19 cellular contexts compared by ENCODE assay signal in the genomic region with DNA sequence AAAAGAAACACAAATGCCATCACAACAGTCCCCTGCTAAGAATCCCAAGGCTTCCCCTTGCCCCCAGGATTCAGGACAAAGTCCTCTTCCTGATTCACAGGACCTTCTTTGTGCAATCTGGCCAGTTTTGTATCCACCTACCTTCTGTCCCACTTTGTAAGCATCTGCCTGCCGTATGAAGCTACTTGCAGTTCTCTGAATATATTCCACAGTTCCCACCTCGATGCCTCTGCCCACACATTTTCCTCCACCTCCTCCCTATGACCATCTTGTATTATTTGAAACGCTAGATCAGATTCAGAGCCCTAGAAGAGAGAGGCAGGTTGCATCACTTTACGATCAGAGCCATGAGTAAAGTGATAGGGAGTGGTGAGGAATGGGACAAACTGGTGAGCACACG.
DNase-seq lines count a peak whose midpoint lies in the region; ATAC-seq and TF ChIP-seq lines count a peak whose summit lies in the region.
"Had no signal": no experiment of that assay in that cellular context is flagged by ENCODE, and none has a peak within 500 bp of the region (broad histone marks: within the 10 kb centered on the region; RNA-seq: fewer than 3 reads in every experiment).

No MANE protein-coding gene starts in this region.

- H2AK5ac ChIP-seq in H9 (ENCODE audit: insufficient read length, low read length), result no peak overlapping the region

- H4K5ac ChIP-seq in H9 (ENCODE audit: insufficient read length, low read depth, low read length), result no peak overlapping the region

- H3K27me3 ChIP-seq in H9 (ENCODE audit: insufficient read depth, low read length), result no peaks in the 10 kb centered on the region

- H3K27me3 Mint-ChIP-seq in H9 (ENCODE audit: low read depth), result peaks cover 3% of the 10 kb centered on the region; the same call in 1 of the 2 replicates
- no peaks in the 10 kb centered on the region for H3K27me3 Mint-ChIP-seq in nephron progenitor cell (ENCODE audit: low read depth, poor library complexity)

- no peak for TF ChIP-seq CTCF in H9 (conservative IDR thresholded peaks at IDR 0.05)
- TF ChIP-seq CTCF in nephron progenitor cell (IDR thresholded peaks at IDR 0.05), result no peak

- H3K56ac ChIP-seq in H9 (ENCODE audit: insufficient read length, low read depth, low read length), result peak overlapping the region; percentile 73

- no peak overlapping the region for H2BK5ac ChIP-seq in H9 (ENCODE audit: insufficient read length, low read length)

- no peak for ATAC-seq in HG03520 (IDR thresholded peaks at IDR 0.05; ENCODE audit: unreplicated experiment)
- no peak for ATAC-seq in GM18511 (IDR thresholded peaks at IDR 0.05; ENCODE audit: unreplicated experiment)
- ATAC-seq: A549, HCT116 had no signal

- no peak overlapping the region for H2BK20ac ChIP-seq in H9 (ENCODE audit: low read depth, low read length, poor library complexity, severe bottlenecking)

- no peak overlapping the region for H4K8ac ChIP-seq in H9 (replicated peaks; ENCODE audit: insufficient read length, low read depth, low read length)

- no peak overlapping the region for H2BK15ac ChIP-seq in H9 (ENCODE audit: low read depth, low read length)

- H3K4me3 Mint-ChIP-seq in H9 (no peak overlapping the region), nephron progenitor cell (no peak overlapping the region)
- H3K4me3 Mint-ChIP-seq: CD4-positive, alpha-beta memory T cell had no signal

- H2AFZ ChIP-seq in H9 (ENCODE audit: low read length), result no peak overlapping the region

- H3K79me1 ChIP-seq in H9 (ENCODE audit: insufficient read depth, low read depth, low read length, poor library complexity, severe bottlenecking), result no peaks in the 10 kb centered on the region

- no peak overlapping the region for H3K4ac ChIP-seq in H9 (ENCODE audit: low read depth, low read length)

- no CpG with 5 or more reads among the region's 5 CpGs for WGBS in H9 (ENCODE audit: extremely low coverage, insufficient read length, low lambda C conversion rate)

- no peak overlapping the region for H4K91ac ChIP-seq in H9 (ENCODE audit: insufficient read length, low read depth, low read length)

- peaks cover 6 to 13% of the 10 kb centered on the region in 2 experiments for H3K4me1 Mint-ChIP-seq in H9
- peaks cover 17% of the 10 kb centered on the region for H3K4me1 Mint-ChIP-seq in nephron progenitor cell
- H3K4me1 Mint-ChIP-seq: CD4-positive, alpha-beta memory T cell had no signal

- no peak overlapping the region for H3T11ph ChIP-seq in H9 (ENCODE audit: low read length)

- no peak overlapping the region for H3K4me2 ChIP-seq in H9 (ENCODE audit: insufficient read depth, insufficient read length, low read length)
- H3K4me2 ChIP-seq: A549 had no signal

- H4K20me1 ChIP-seq in H9 (ENCODE audit: control insufficient read depth, insufficient read depth, insufficient read length), result no peaks in the 10 kb centered on the region

- H3K9me3 Mint-ChIP-seq in H9 (peaks cover 13 to 15% of the 10 kb centered on the region in 2 experiments; a peak in 4 of 5 replicates), nephron progenitor cell (peaks cover 34% of the 10 kb centered on the region)

- no peak overlapping the region for H3K9ac ChIP-seq in H9 (ENCODE audit: extremely low read depth, insufficient read length, low read length)

- DNase-seq in Ammon's horn (ENCODE audit: low spot score) (peak; percentile 13), H9 (no peak), nephron progenitor cell (no peak), OCI-M2 (lab: John Stamatoyannopoulos, UW; ENCODE audit: unreplicated experiment) (no peak)
- DNase-seq: 8988T; ACHN; AML-193; C1 segment of cervical spinal cord; Calu3; CD4-positive, alpha-beta memory T cell; COR-L47; DMS53; DMS79 treated with DMSO at 0.1 percent for 48 hours; GF-D8; H7 had no signal

- no peaks in the 10 kb centered on the region for H3K79me2 ChIP-seq in H9 (ENCODE audit: insufficient read depth, low read length)

- no peak overlapping the region for H3K23ac ChIP-seq in H9 (ENCODE audit: insufficient read length, low read depth, low read length)

- H3K36me3 Mint-ChIP-seq in H9 (ENCODE audit: insufficient read depth in 1 of 3, low read depth in 3 of 3) (peaks cover 2 to 9% (median 4%) of the 10 kb centered on the region in 3 experiments; a peak in 5 of 7 replicates), nephron progenitor cell (ENCODE audit: low read depth) (peaks cover 14% of the 10 kb centered on the region)

- no peak overlapping the region; the same call in 1 of the 2 replicates for H3K14ac ChIP-seq in H9 (ENCODE audit: insufficient read depth, low read length)

- no peak overlapping the region for H2BK12ac ChIP-seq in H9 (ENCODE audit: insufficient read length, low read depth, low read length)

- H3K27ac Mint-ChIP-seq in H9 (no peak overlapping the region), nephron progenitor cell (peak overlapping the region; percentile 44)
- H3K27ac Mint-ChIP-seq: CD4-positive, alpha-beta memory T cell had no signal

- H3K23me2 ChIP-seq in H9 (ENCODE audit: insufficient read length, low read depth, low read length, poor library complexity, severe bottlenecking), result no peaks in the 10 kb centered on the region

- no peak overlapping the region for H3K27ac ChIP-seq in H9 (ENCODE audit: insufficient read length, low read depth, low read length)
- H3K27ac ChIP-seq: A549 had no signal

- H2BK120ac ChIP-seq in H9 (ENCODE audit: low read depth, low read length, poor library complexity, severe bottlenecking), result no peak overlapping the region

- H3K4me1 ChIP-seq in H9 (ENCODE audit: insufficient read depth, low read length), result no peaks in the 10 kb centered on the region; the same call in 1 of the 2 replicates
- H3K4me1 ChIP-seq: A549 had no signal

- H3K9me3 ChIP-seq in H9 (ENCODE audit: control insufficient read depth, low read depth, low read length), result no peaks in the 10 kb centered on the region
- H3K9me3 ChIP-seq: A549 had no signal

- no peak overlapping the region for H3K18ac ChIP-seq in H9 (ENCODE audit: insufficient read length, low read depth, low read length)
